Comparison of ENCODE assay signal across 10 cellular contexts in the genomic region with DNA sequence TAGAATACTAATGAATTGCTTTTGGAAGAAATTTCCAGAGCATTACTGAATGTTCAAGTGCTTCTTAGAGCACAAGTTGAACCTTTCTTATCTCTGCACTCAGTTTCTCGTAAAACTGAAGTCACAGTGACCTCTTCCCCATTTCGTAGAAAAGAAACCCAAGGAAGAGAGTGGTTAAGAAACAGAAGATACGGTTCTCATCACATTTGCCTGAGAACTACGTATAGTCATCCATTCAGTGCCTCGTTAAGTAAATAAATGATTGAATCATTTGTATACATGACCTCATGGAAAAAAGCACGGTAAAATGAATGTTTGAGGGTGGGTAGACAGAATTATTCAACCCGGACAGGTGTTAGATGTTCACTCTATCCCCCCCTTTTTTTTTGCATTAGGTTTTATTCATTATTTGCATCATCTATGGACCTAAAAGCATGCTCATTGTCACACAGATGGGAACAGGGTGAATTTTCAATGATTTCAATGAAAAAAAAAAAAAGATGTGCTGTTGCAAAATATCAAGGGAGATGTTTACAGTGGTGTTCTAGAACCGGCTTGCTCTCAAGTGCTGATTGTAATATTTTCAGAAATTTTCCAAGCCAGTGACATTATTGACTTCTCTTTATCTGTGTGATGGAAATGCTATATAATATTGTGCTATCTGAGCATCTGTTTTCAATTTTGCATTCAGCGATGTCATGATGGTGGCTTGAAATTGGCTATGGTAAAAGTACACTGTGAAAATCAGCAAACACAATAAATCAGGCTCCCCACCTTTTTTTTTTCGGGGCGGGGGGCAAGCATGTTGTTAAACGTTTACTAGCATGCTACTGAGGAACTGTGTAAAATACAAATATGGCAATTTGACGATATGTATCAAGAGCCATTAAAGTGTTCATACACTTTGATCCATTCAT. TPM values are rescaled to one million over a fixed set of nuclear protein-coding genes. Genes with fewer than 3 reads are reported as not detected.
A peak's percentile ranks its signal among the peaks of the same experiment; 100 is the strongest.
DNase-seq lines count a peak whose midpoint lies in the region; ATAC-seq, FAIRE-seq and TF ChIP-seq lines count a peak whose summit lies in the region.
"Had no signal": no experiment of that assay in that cellular context is flagged by ENCODE, and none has a peak within 500 bp of the region (broad histone marks: within the 10 kb centered on the region; RNA-seq: fewer than 3 reads in every experiment).

No MANE protein-coding gene starts in this region.

- no peaks in the 10 kb centered on the region for H3K4me1 ChIP-seq in astrocyte (ENCODE audit: insufficient read depth, low read length)
- H3K4me1 ChIP-seq in ovary (ENCODE audit: insufficient read depth) = peaks cover 2% of the 10 kb centered on the region

- intact Hi-C loops in ovary (cut with DNase I) = no loop called here

- peaks cover 1% of the 10 kb centered on the region for H3K36me3 Mint-ChIP-seq in astrocyte (ENCODE audit: low read depth, unreplicated experiment)

- TF ChIP-seq POLR2A in ovary (IDR thresholded peaks at IDR 0.05) = no peak

- DNase-seq in NCI-H2029 (lab: John Stamatoyannopoulos, UW) = peak; percentile 42
- no peak for DNase-seq in NCI-H2029 treated with DMSO at 0.1 percent for 48 hours (lab: John Stamatoyannopoulos, UW)
- DNase-seq in NCI-H69 (lab: John Stamatoyannopoulos, UW) = peak; percentile 15
- peak; percentile 29 for DNase-seq in astrocyte (ENCODE audit: low read depth)
- no peak for DNase-seq in stimulated activated naive CD8-positive, alpha-beta T cell treated with anti-CD3 and anti-CD28 coated beads, Interleukin-15, Interleukin-2, amounts not matched to agents 100 U/mL and 50 U/mL, for 24 hours
- DNase-seq in ovary = no peak
- no peak for DNase-seq in iPS-NIHi11 (ENCODE audit: low spot score)

- no peak overlapping the region for H3K27ac Mint-ChIP-seq in astrocyte (ENCODE audit: unreplicated experiment)

- no peak overlapping the region for H3K4me2 ChIP-seq in astrocyte (ENCODE audit: low read length)

- H3K9me3 ChIP-seq in astrocyte (ENCODE audit: insufficient read depth, low read depth, low read length) (no peaks in the 10 kb centered on the region), ovary (no peaks in the 10 kb centered on the region)

- H3K36me3 ChIP-seq in astrocyte (ENCODE audit: insufficient read depth, low read length) = no peaks in the 10 kb centered on the region
- no peaks in the 10 kb centered on the region for H3K36me3 ChIP-seq in ovary

- no peaks in the 10 kb centered on the region for H4K20me1 ChIP-seq in astrocyte (ENCODE audit: insufficient read depth, low read length)

- H3K27ac ChIP-seq in astrocyte (ENCODE audit: low read depth, low read length) (no peak overlapping the region), ovary (no peak overlapping the region)

- WGBS in ovary, 3 donors = 41 to 50% (median 50%) methylated on average over 13 of the region's 13 CpGs

- H3K79me2 ChIP-seq in astrocyte (ENCODE audit: insufficient read depth, low read length) = no peaks in the 10 kb centered on the region

- H2AFZ ChIP-seq in astrocyte (ENCODE audit: low read depth, low read length) = no peak overlapping the region

- peaks cover 7% of the 10 kb centered on the region for H3K27me3 Mint-ChIP-seq in astrocyte (ENCODE audit: low read depth, unreplicated experiment)

- no peaks in the 10 kb centered on the region for H3K9me3 Mint-ChIP-seq in astrocyte (ENCODE audit: unreplicated experiment)

- no peak overlapping the region for H3K4me3 Mint-ChIP-seq in astrocyte (ENCODE audit: unreplicated experiment)

- FAIRE-seq in astrocyte (lab: Jason Lieb, UNC) = no peak

- no peak overlapping the region for H3K9ac ChIP-seq in astrocyte (ENCODE audit: low read length)

- TF ChIP-seq EP300 in ovary (IDR thresholded peaks at IDR 0.05) = no peak

- H3K4me3 ChIP-seq in astrocyte (ENCODE audit: insufficient read depth, low read depth, low read length) (no peak overlapping the region), ovary (no peak overlapping the region)

- H3K27me3 ChIP-seq in astrocyte (ENCODE audit: insufficient read depth, low read length) = no peaks in the 10 kb centered on the region
- no peaks in the 10 kb centered on the region for H3K27me3 ChIP-seq in ovary

- ATAC-seq in stimulated activated naive CD8-positive, alpha-beta T cell treated with anti-CD3 and anti-CD28 coated beads, Interleukin-15, Interleukin-2, amounts not matched to agents 100 U/mL and 50 U/mL, for 24 hours = peak; percentile 19
- no peak for ATAC-seq in GM18520 (IDR thresholded peaks at IDR 0.05; ENCODE audit: unreplicated experiment)
- ATAC-seq: HCT116, left lobe of liver had no signal

- peaks cover 14% of the 10 kb centered on the region for H3K4me1 Mint-ChIP-seq in astrocyte (ENCODE audit: low read depth, unreplicated experiment)

- TF ChIP-seq CTCF in astrocyte (IDR thresholded peaks at IDR 0.05; ENCODE audit: insufficient read depth, low read depth, low read length) = no peak
- TF ChIP-seq CTCF in ovary (IDR thresholded peaks at IDR 0.05) = no peak

RNA-seq across cellular contexts. Expression of gene RHOH, which starts 4.3 kb away (rescaled TPM):
- total RNA-seq in astrocyte (not detected in 2 replicates), ovary (1 to 10 TPM in 4 of 7 donors, under 1 TPM in 3; 0.56 to 3.2 (median 1.0) TPM)
- polyA plus RNA-seq in ovary = under 1 TPM; 0.31 to 0.98 TPM

Comparison
In these comparisons a context has a peak if more than half of its experiments do, and no peak if none do; other contexts are left out.
1. DNase-seq: peak in NCI-H2029 (single experiment), NCI-H69 (single experiment) and astrocyte (single experiment); none in NCI-H2029 treated with DMSO at 0.1 percent for 48 hours (single experiment), stimulated activated naive CD8-positive, alpha-beta T cell treated with anti-CD3 and anti-CD28 coated beads, Interleukin-15, Interleukin-2, amounts not matched to agents 100 U/mL and 50 U/mL, for 24 hours (single experiment), ovary (0 of 5) and iPS-NIHi11 (single experiment).